ENCODE assay signal across 9 cellular contexts in the genomic region with DNA sequence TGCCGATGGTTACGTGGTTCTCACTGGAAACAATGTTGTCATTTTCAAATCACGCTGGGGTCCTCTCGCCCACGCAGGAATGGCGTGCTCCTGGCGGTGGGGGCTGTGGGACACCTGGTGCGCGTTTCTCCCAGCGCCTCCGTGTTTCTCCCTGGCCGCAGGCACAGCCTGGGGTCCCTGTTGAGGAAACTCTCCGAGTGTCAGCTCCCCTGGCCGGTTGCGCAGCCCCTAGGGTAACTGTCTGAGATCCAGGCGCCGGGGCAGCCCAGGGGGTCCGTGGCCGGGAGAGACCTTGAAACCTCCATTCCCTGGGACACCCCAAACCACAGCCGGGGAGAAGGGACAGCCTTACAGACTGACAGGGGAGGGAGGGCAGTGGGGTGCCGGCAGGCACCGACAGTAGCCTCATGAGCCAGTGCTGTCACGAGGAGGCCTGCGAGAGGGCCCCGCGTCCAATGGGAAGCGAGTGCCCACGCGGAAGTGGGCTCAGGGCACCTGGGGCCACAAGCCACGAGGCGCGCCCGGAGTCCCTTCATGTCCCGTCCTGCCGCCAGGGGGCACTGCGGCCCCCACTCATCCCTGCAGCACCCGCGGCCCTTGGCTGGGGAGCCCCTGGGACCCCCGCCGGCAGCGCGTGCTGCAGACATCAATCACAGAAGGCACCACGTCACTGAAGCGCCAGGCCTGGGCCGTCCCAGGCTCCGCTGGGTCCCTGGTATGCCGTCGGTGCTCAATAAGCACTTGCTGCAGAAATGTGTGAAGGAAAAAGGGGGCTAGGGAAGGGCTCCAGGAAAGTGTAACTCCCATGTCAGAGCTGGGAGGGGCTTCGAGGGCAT. TPM values are rescaled to one million over a fixed set of nuclear protein-coding genes. Genes with fewer than 3 reads are reported as not detected.
DNase-seq lines count a peak whose midpoint lies in the region; ATAC-seq and TF ChIP-seq lines count a peak whose summit lies in the region.
"Had no signal": no experiment of that assay in that cellular context is flagged by ENCODE, and none has a peak within 500 bp of the region (broad histone marks: within the 10 kb centered on the region; RNA-seq: fewer than 3 reads in every experiment).

No MANE protein-coding gene starts in this region.

- H3K27ac ChIP-seq in vagina = no peak overlapping the region

- H3K27me3 ChIP-seq in vagina = no peaks in the 10 kb centered on the region

- H3K36me3 ChIP-seq in vagina = no peaks in the 10 kb centered on the region

- intact Hi-C loops in posterior cingulate gyrus (cut with DNase I) = no loop called here
- intact Hi-C loops in vagina (cut with DNase I) = no loop called here

- TF ChIP-seq CTCF in fibroblast of the aortic adventitia (IDR thresholded peaks at IDR 0.05; ENCODE audit: insufficient read depth, low read length) (peak; percentile 71), vagina (IDR thresholded peaks at IDR 0.05) (peak; percentile 5 to 80 (median 61))

- H3K4me3 ChIP-seq in fibroblast of the aortic adventitia (ENCODE audit: low read depth, low read length) (peak overlapping the region; percentile 14), vagina (peak overlapping the region; percentile 7 to 24)

- TF ChIP-seq POLR2A in vagina (IDR thresholded peaks at IDR 0.05) = no peak

- no peak for ATAC-seq in GM18868 (IDR thresholded peaks at IDR 0.05; ENCODE audit: unreplicated experiment)

- DNase-seq in GM03348 (ENCODE audit: low spot score) (peak; percentile 72), NOMO-1 (lab: John Stamatoyannopoulos, UW; ENCODE audit: unreplicated experiment in 2 of 2) (peak; percentile 51 to 54), fibroblast of the aortic adventitia (ENCODE audit: low read depth) (peak; percentile 31), posterior cingulate gyrus (peak in 6 of 10 donors; percentile 46 to 90 (median 53)), vagina (ENCODE audit: extremely low spot score in 2 of 2) (no peak), DMS114 treated with DMSO at 0.1 percent for 48 hours (lab: John Stamatoyannopoulos, UW; ENCODE audit: unreplicated experiment) (no peak)
- peak; percentile 72 for DNase-seq in activated T-cell treated with anti-CD3 and anti-CD28 coated beads, Interleukin-2, amount 50 U/mL, for 1 hour

- H3K9me3 ChIP-seq in vagina = no peaks in the 10 kb centered on the region

- peaks cover 33% of the 10 kb centered on the region for H3K4me1 ChIP-seq in vagina

RNA-seq across cellular contexts. Expression of gene ADAMTSL5, which starts 9.5 kb away (rescaled TPM):
- total RNA-seq in fibroblast of the aortic adventitia (ENCODE audit: low replicate concordance) (1.2 and 4.2 TPM in 2 replicates), vagina (22.6 TPM)

RNA-seq across cellular contexts. Expression of gene REEP6, which starts 12.3 kb away (rescaled TPM):
- total RNA-seq in fibroblast of the aortic adventitia (ENCODE audit: low replicate concordance) (0.65 and 2.8 TPM in 2 replicates), vagina (6.1 TPM)

RNA-seq across cellular contexts. Expression of gene PCSK4, which starts 13.2 kb away (rescaled TPM):
- total RNA-seq in fibroblast of the aortic adventitia (ENCODE audit: low replicate concordance) (0.25 and 2.2 TPM in 2 replicates), vagina (5.4 TPM)

RNA-seq across cellular contexts. Expression of gene PLK5, which starts 20.6 kb away (rescaled TPM):
- total RNA-seq in fibroblast of the aortic adventitia (ENCODE audit: low replicate concordance) = not detected in 2 replicates
- total RNA-seq in vagina = 0.49 TPM
- total RNA-seq: activated CD8-positive, alpha-beta memory T cell treated with anti-CD3 and anti-CD28 coated beads for 36 hours had no signal

RNA-seq across cellular contexts. Expression of gene C19orf25, which starts 24.3 kb away (rescaled TPM):
- total RNA-seq in fibroblast of the aortic adventitia (ENCODE audit: low replicate concordance) (13.2 and 26.8 TPM in 2 replicates), vagina (25.0 TPM)

Comparison
In these comparisons a context has a peak if more than half of its experiments do, and no peak if none do; other contexts are left out.
1. DNase-seq: peak in GM03348 (single experiment), NOMO-1 (2 of 2), activated T-cell treated with anti-CD3 and anti-CD28 coated beads, Interleukin-2, amount 50 U/mL, for 1 hour (single experiment), fibroblast of the aortic adventitia (single experiment) and posterior cingulate gyrus (6 of 10); none in vagina (0 of 2) and DMS114 treated with DMSO at 0.1 percent for 48 hours (single experiment).